Comparison of ENCODE assay signal across 1 cellular context in genomic region chr7:47572939-47573757, GRCh38.
TF ChIP-seq lines count a peak whose summit lies in the region.

No MANE protein-coding gene starts in this region.

TF ChIP-seq in H1, 55 proteins besides CTCF, POLR2A, EP300 and RAD21 (continued from another document):
- no peak for TF ChIP-seq SIX5 (IDR thresholded peaks at IDR 0.05; ENCODE audit: low read depth, low read length)
- TF ChIP-seq USF2 (IDR thresholded peaks at IDR 0.05; ENCODE audit: low read length): peak; percentile 67
- TF ChIP-seq JUN (IDR thresholded peaks at IDR 0.05; ENCODE audit: low read depth, low read length): no peak
- peak; percentile 62 for TF ChIP-seq E2F6 (IDR thresholded peaks at IDR 0.05)
- no peak for TF ChIP-seq SAP30 (IDR thresholded peaks at IDR 0.05; ENCODE audit: insufficient read depth, insufficient replicate concordance, low read length)
- TF ChIP-seq HDAC2 (IDR thresholded peaks at IDR 0.05; ENCODE audit: borderline replicate concordance in 1 of 2, low read depth in 2 of 2, low read length in 2 of 2): no peak
- TF ChIP-seq ZNF274 (IDR thresholded peaks at IDR 0.05; ENCODE audit: borderline replicate concordance, extremely low read depth, low read length): no peak
- TF ChIP-seq CHD2 (IDR thresholded peaks at IDR 0.05; ENCODE audit: low read length): peak; percentile 29; the same call in 1 of the 2 replicates
- TF ChIP-seq NANOG (IDR thresholded peaks at IDR 0.05; ENCODE audit: insufficient read depth, low read depth, low read length, poor library complexity, severe bottlenecking): no peak
- no peak for TF ChIP-seq SP4 (IDR thresholded peaks at IDR 0.05; ENCODE audit: low read length)
- no peak for TF ChIP-seq MAFK (IDR thresholded peaks at IDR 0.05; ENCODE audit: low read depth, low read length)
- no peak for TF ChIP-seq CHD7 (IDR thresholded peaks at IDR 0.05; ENCODE audit: insufficient replicate concordance, low read length)
- no peak for TF ChIP-seq RFX5 (IDR thresholded peaks at IDR 0.05; ENCODE audit: borderline replicate concordance, low read depth, low read length)
- no peak for TF ChIP-seq EGR1 (IDR thresholded peaks at IDR 0.05; ENCODE audit: borderline replicate concordance, low read depth, low read length)
